Comparison of ENCODE assay signal across 1 cellular context in genomic region chr16:4612977-4613635, GRCh38.
TF ChIP-seq lines count a peak whose summit lies in the region.

No MANE protein-coding gene starts in this region.

TF ChIP-seq in H1, 55 proteins besides CTCF, POLR2A, EP300 and RAD21:
- TF ChIP-seq TAF7 (optimal IDR thresholded peaks at IDR 0.05; ENCODE audit: borderline replicate concordance, low read depth, low read length) (peak; percentile 18), EZH2 (IDR thresholded peaks at IDR 0.05; ENCODE audit: low read depth, low read length, severe bottlenecking) (no peak), EGR1 (IDR thresholded peaks at IDR 0.05; ENCODE audit: borderline replicate concordance, low read depth, low read length) (no peak), GABPA (IDR thresholded peaks at IDR 0.05; ENCODE audit: borderline replicate concordance, insufficient read depth, low read length) (no peak), TAF1 (IDR thresholded peaks at IDR 0.05; ENCODE audit: low read depth, low read length) (0 out of 2 replicates have a peak, but pooled peaks have one; percentile 5), POU5F1 (IDR thresholded peaks at IDR 0.05; ENCODE audit: low read depth, low read length) (no peak), POLR2AphosphoS5 (IDR thresholded peaks at IDR 0.05; ENCODE audit: low read depth, low read length) (0 out of 2 replicates have a peak, but pooled peaks have one; percentile 36)
